1 cellular context compared by ENCODE assay signal in the genomic region with DNA sequence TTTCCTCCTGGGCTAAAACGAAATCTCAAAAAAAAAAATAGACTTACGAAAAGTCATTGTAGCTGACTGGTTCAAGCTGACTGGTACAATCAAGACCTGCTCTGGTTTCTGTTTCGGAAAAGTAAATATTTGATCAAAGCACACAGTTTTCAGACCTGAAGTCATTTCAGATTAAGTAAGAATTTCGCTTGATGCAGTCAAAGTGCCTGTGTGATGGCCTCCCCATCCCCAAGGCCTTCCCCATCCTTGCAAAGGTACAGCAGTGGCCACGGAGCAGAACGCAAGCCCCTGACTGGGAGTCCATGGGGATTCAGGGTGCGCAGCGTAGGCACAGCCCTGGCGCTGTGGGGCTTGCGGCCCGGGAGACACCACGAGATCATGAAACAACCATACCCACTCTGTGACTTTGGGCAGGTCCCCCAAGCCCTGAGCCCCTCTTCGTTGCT.
TF ChIP-seq lines count a peak whose summit lies in the region.

No MANE protein-coding gene starts in this region.

TF ChIP-seq in GM23338, 12 proteins besides CTCF, POLR2A, EP300 and RAD21 (continued from another document):
- TF ChIP-seq, protein P1, sequence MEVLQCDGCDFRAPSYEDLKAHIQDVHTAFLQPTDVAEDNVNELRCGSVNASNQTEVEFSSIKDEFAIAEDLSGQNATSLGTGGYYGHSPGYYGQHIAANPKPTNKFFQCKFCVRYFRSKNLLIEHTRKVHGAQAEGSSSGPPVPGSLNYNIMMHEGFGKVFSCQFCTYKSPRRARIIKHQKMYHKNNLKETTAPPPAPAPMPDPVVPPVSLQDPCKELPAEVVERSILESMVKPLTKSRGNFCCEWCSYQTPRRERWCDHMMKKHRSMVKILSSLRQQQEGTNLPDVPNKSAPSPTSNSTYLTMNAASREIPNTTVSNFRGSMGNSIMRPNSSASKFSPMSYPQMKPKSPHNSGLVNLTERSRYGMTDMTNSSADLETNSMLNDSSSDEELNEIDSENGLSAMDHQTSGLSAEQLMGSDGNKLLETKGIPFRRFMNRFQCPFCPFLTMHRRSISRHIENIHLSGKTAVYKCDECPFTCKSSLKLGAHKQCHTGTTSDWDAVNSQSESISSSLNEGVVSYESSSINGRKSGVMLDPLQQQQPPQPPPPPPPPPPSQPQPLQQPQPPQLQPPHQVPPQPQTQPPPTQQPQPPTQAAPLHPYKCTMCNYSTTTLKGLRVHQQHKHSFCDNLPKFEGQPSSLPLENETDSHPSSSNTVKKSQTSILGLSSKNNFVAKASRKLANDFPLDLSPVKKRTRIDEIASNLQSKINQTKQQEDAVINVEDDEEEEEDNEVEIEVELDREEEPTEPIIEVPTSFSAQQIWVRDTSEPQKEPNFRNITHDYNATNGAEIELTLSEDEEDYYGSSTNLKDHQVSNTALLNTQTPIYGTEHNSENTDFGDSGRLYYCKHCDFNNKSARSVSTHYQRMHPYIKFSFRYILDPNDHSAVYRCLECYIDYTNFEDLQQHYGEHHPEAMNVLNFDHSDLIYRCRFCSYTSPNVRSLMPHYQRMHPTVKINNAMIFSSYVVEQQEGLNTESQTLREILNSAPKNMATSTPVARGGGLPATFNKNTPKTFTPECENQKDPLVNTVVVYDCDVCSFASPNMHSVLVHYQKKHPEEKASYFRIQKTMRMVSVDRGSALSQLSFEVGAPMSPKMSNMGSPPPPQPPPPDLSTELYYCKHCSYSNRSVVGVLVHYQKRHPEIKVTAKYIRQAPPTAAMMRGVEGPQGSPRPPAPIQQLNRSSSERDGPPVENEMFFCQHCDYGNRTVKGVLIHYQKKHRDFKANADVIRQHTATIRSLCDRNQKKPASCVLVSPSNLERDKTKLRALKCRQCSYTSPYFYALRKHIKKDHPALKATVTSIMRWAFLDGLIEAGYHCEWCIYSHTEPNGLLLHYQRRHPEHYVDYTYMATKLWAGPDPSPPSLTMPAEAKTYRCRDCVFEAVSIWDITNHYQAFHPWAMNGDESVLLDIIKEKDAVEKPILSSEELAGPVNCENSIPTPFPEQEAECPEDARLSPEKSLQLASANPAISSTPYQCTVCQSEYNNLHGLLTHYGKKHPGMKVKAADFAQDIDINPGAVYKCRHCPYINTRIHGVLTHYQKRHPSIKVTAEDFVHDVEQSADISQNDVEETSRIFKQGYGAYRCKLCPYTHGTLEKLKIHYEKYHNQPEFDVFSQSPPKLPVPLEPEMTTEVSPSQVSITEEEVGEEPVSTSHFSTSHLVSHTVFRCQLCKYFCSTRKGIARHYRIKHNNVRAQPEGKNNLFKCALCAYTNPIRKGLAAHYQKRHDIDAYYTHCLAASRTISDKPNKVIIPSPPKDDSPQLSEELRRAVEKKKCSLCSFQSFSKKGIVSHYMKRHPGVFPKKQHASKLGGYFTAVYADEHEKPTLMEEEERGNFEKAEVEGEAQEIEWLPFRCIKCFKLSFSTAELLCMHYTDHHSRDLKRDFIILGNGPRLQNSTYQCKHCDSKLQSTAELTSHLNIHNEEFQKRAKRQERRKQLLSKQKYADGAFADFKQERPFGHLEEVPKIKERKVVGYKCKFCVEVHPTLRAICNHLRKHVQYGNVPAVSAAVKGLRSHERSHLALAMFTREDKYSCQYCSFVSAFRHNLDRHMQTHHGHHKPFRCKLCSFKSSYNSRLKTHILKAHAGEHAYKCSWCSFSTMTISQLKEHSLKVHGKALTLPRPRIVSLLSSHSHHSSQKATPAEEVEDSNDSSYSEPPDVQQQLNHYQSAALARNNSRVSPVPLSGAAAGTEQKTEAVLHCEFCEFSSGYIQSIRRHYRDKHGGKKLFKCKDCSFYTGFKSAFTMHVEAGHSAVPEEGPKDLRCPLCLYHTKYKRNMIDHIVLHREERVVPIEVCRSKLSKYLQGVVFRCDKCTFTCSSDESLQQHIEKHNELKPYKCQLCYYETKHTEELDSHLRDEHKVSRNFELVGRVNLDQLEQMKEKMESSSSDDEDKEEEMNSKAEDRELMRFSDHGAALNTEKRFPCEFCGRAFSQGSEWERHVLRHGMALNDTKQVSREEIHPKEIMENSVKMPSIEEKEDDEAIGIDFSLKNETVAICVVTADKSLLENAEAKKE (CRISPR knock-in tag; IDR thresholded peaks at IDR 0.05), result no peak
